Comparison of ENCODE assay signal across 15 cellular contexts in the genomic region with DNA sequence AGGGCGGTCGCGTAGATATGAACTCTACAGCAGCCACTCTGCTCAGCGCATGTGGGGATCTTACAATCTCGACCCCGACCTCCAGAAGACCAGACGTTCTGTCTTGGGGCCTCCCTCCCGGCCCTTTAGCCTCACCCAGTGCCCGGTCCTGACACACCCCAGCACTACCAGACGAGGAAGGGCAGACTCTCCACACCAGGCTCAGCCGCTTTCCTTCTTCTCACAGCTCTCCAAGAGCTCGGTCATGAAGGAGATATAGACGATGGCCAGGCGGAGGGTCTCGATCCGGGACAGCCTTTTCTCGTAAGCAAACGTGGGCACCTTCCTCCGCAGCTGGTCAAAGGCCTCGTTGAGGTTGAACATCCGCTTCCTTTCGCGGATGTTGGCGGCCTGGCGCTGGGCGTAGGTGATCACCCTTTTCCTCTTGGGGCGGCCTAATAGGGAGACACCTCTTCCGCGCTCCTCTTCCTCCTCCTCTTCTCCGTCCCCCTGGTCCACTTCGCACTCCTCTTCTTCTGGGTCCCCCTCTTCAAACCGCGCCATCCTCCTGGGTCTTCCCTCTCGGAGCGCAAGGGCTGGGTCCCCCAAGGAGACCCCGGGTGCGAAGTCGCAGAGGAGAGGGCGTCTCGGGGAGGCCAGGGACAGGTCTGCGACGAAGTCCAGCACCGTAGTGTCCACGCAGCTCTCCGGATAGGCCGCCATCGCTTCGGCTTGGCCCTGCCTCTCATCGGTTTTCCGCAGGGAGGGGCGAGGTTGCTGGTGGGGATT. TPM values are rescaled to one million over a fixed set of nuclear protein-coding genes. Genes with fewer than 3 reads are reported as not detected.
DNase-seq lines count a peak whose midpoint lies in the region; ATAC-seq and TF ChIP-seq lines count a peak whose summit lies in the region.
"Had no signal": no experiment of that assay in that cellular context is flagged by ENCODE, and none has a peak within 500 bp of the region (broad histone marks: within the 10 kb centered on the region; RNA-seq: fewer than 3 reads in every experiment).

A gene with protein sequence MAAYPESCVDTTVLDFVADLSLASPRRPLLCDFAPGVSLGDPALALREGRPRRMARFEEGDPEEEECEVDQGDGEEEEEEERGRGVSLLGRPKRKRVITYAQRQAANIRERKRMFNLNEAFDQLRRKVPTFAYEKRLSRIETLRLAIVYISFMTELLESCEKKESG (minus strand): TSS at position 761 of the 768 bp plus-strand sequence. CDS start 59 bp downstream, at position 702.

- ATAC-seq in HG03521 (IDR thresholded peaks at IDR 0.05; ENCODE audit: unreplicated experiment), result no peak
- ATAC-seq: activated T-helper 17 cell treated with anti-CD3 and anti-CD28 coated beads, Interleukin-2, amount 50 U/mL, for 72 hours had no signal

- TF ChIP-seq CTCF in ascending aorta (IDR thresholded peaks at IDR 0.05) (no peak), retinal pigment epithelial cell (conservative IDR thresholded peaks at IDR 0.05; ENCODE audit: low read depth, low read length) (no peak), esophagus squamous epithelium (IDR thresholded peaks at IDR 0.05) (no peak)

- H3K27ac ChIP-seq in ascending aorta (no peak within 1 kb of the TSS), iPS-20b (ENCODE audit: low read length) (no peak within 1 kb of the TSS), esophagus squamous epithelium (no peak within 1 kb of the TSS)

- WGBS in esophagus squamous epithelium, 2 donors, result 20 to 26% methylated on average over 14 to 41 of the region's 51 CpGs

- no peaks in the 10 kb centered on the region for H3K9me3 ChIP-seq in ascending aorta
- H3K9me3 ChIP-seq in iPS-20b (ENCODE audit: insufficient read depth, low read depth, low read length), result no peaks in the 10 kb centered on the region
- no peaks in the 10 kb centered on the region for H3K9me3 ChIP-seq in esophagus squamous epithelium

- intact Hi-C loops in ascending aorta (cut with DNase I) (no loop called here), esophagus squamous epithelium (cut with DNase I) (no loop called here)

- no peak for TF ChIP-seq POLR2A in esophagus squamous epithelium (IDR thresholded peaks at IDR 0.05)

- H3K36me3 ChIP-seq in ascending aorta, result no peaks in the 10 kb centered on the region
- no peaks in the 10 kb centered on the region for H3K36me3 ChIP-seq in iPS-20b (ENCODE audit: insufficient read depth, low read depth, low read length)
- H3K36me3 ChIP-seq in esophagus squamous epithelium, result no peaks in the 10 kb centered on the region

- H3K4me1 ChIP-seq in ascending aorta (peaks cover 3 to 6% of the 10 kb centered on the region in 2 donors), iPS-20b (ENCODE audit: insufficient read depth, low read length) (peaks cover 21% of the 10 kb centered on the region; the same call in 1 of the 2 replicates), esophagus squamous epithelium (peaks cover 0 to 17% (median 0%) of the 10 kb centered on the region in 3 donors)

- DNase-seq in DMS53 treated with DMSO at 0.1 percent for 48 hours (lab: John Stamatoyannopoulos, UW; ENCODE audit: unreplicated experiment), result peak; percentile 58
- no peak for DNase-seq in ascending aorta (ENCODE audit: low spot score in 2 of 2)
- no peak for DNase-seq in retinal pigment epithelial cell (ENCODE audit: low read depth)
- DNase-seq in esophagus squamous epithelium (lab: John Stamatoyannopoulos, UW), result no peak
- DNase-seq in DMS114 treated with DMSO at 0.1 percent for 48 hours (lab: John Stamatoyannopoulos, UW; ENCODE audit: unreplicated experiment), result no peak
- DNase-seq in dermis blood vessel endothelial cell, result no peak
- DNase-seq: activated CD4-positive, alpha-beta T cell treated with anti-CD3 and anti-CD28 coated beads for 4 hours; C1 segment of cervical spinal cord; SW 1271 had no signal

- peak within 1 kb of the TSS; percentile 29 to 61 for H3K4me3 ChIP-seq in ascending aorta
- H3K4me3 ChIP-seq in iPS-20b (ENCODE audit: low read length), result peak within 1 kb of the TSS; percentile 72
- peak within 1 kb of the TSS; percentile 1 for H3K4me3 ChIP-seq in retinal pigment epithelial cell (ENCODE audit: low read length)
- peak within 1 kb of the TSS in 2 of 4 donors; percentile 21 to 47 for H3K4me3 ChIP-seq in esophagus squamous epithelium

- no peaks in the 10 kb centered on the region for H3K27me3 ChIP-seq in ascending aorta
- H3K27me3 ChIP-seq in iPS-20b (ENCODE audit: insufficient read depth, low read length), result peaks cover 82% of the 10 kb centered on the region
- H3K27me3 ChIP-seq in esophagus squamous epithelium, result peaks cover 4 to 66% (median 9%) of the 10 kb centered on the region in 4 donors

- no peak within 1 kb of the TSS for H3K9ac ChIP-seq in iPS-20b (ENCODE audit: low read depth, low read length)

RNA-seq across cellular contexts. Expression of the gene that starts here (rescaled TPM):
- total RNA-seq in ascending aorta, result not detected
- not detected for total RNA-seq in esophagus squamous epithelium
- not detected in 2 replicates for total RNA-seq in dermis blood vessel endothelial cell
- total RNA-seq: activated T-helper 17 cell treated with anti-CD3 and anti-CD28 coated beads, Interleukin-2, amount 50 U/mL, for 72 hours; cerebellum; fibroblast of villous mesenchyme; lung microvascular endothelial cell had no signal
